ENCODE assay signal across 8 cellular contexts in genomic region chr3:113695818-113696645, GRCh38. TPM values are rescaled to one million over a fixed set of nuclear protein-coding genes. Genes with fewer than 3 reads are reported as not detected.
DNase-seq lines count a peak whose midpoint lies in the region; ATAC-seq, FAIRE-seq and TF ChIP-seq lines count a peak whose summit lies in the region.

TSS of gene USF3 (minus strand) at chr3:113696642. CDS start at chr3:113674878, 21,764 bp downstream.

- no TSS peak for BruUV-seq in HepG2 (replicated peaks; lab: Mats Ljungman, UMichigan)

- ATAC-seq in A549 (peak; percentile 84 to 85), GM18517 (IDR thresholded peaks at IDR 0.05; ENCODE audit: unreplicated experiment) (peak; percentile 38), HG02981 (IDR thresholded peaks at IDR 0.05; ENCODE audit: unreplicated experiment) (peak; percentile 54), HepG2 (peak; percentile 83)

- TF ChIP-seq CTCF in A549 (IDR thresholded peaks at IDR 0.05): no peak; the same call in 2 of the 3 replicates
- peak; percentile 44; the same call in 1 of the 2 replicates for TF ChIP-seq CTCF in HepG2 (CRISPR knock-in tag; IDR thresholded peaks at IDR 0.05)

- H4K20me1 ChIP-seq in HepG2 (ENCODE audit: insufficient read depth, low read length): no peaks in the 10 kb centered on the region

- no peaks in the 10 kb centered on the region for H3K9me3 ChIP-seq in A549
- no peaks in the 10 kb centered on the region for H3K9me3 ChIP-seq in HepG2 (ENCODE audit: low read length)

- 2% methylated on average over 17 of the region's 75 CpGs for WGBS in A549 (ENCODE audit: missing lambda C conversion rate)
- 4% methylated on average over 10 of the region's 75 CpGs for WGBS in HepG2 (ENCODE audit: low lambda C conversion rate)

- CTCF ChIA-PET in A549 (lab: Yijun Ruan, JAX): interaction anchor here (1.9 kb wide), 1 partner anchor 40 kb away, joined by 8 read pairs; no protein-coding TSS in a partner anchor
- CTCF ChIA-PET in HepG2 (lab: Yijun Ruan, JAX; ENCODE audit: low intra/inter-chr PET ratio, low total read pairs): no interaction called here

- POLR2A ChIA-PET in A549 (lab: Yijun Ruan, JAX) (interaction anchor here (0.6 to 1.9 kb wide), 4 partner anchors 16 to 159 kb away, joined by 4 to 8 read pairs (median 4); partner anchors contain the start of genes ATP6V1A and NAA50), HepG2 (lab: Yijun Ruan, JAX) (interaction anchor here (0.6 to 5.4 kb wide), 15 partner anchors 9 to 181 kb away, joined by 3 to 58 read pairs (median 4); partner anchors contain the start of genes ATP6V1A, NAA50 and SPICE1)

- FAIRE-seq in A549 (lab: Jason Lieb, UNC): no peak
- FAIRE-seq in HepG2 (lab: Jason Lieb, UNC): no peak

- no peaks in the 10 kb centered on the region for H3K36me3 ChIP-seq in HepG2 (replicated peaks in 1 of 2; ENCODE audit: control insufficient read depth in 1 of 2, insufficient read depth in 2 of 2, low read length in 2 of 2)

- H3K27ac ChIP-seq in A549 (peak within 1 kb of the TSS; percentile 95 to 99), cingulate gyrus (ENCODE audit: low read depth, low read length) (peak within 1 kb of the TSS; percentile 94), HepG2 (ENCODE audit: extremely low read length, insufficient read depth, low read length) (peak within 1 kb of the TSS; percentile 97)

- in situ Hi-C loops in HepG2 (cut with HindIII; ENCODE audit: extremely low pct_ligation_motif_present, low pct_unique_long_range_greater_than_20kb): no loop called here

- intact Hi-C loops in HepG2 (cut with micrococcal nuclease; ENCODE audit: unreplicated experiment): loop anchor here (1.0 to 5.0 kb wide), 3 partner anchors 33 to 64 kb away; partner anchors contain the start of genes ATP6V1A and NAA50

- TF ChIP-seq RAD21 in A549 (conservative IDR thresholded peaks at IDR 0.05 in 1 of 2, IDR thresholded peaks at IDR 0.05 in 1 of 2): no peak
- peak; percentile 45; the same call in 1 of the 2 replicates for TF ChIP-seq RAD21 in HepG2 (CRISPR knock-in tag; IDR thresholded peaks at IDR 0.05)

- H3K79me2 ChIP-seq in HepG2 (ENCODE audit: insufficient read depth, low read length): peaks cover 47% of the 10 kb centered on the region

- TF ChIP-seq EP300 in A549 (IDR thresholded peaks at IDR 0.05): no peak
- TF ChIP-seq EP300 in HepG2 (IDR thresholded peaks at IDR 0.05; ENCODE audit: low read depth in 2 of 2, low read length in 2 of 2): no peak
- TF ChIP-seq EP300 in HepG2 (CRISPR knock-in tag; IDR thresholded peaks at IDR 0.05; ENCODE audit: borderline replicate concordance): no peak

- H3K4me1 ChIP-seq in A549: peaks cover 19% of the 10 kb centered on the region; the same call in 2 of the 3 replicates
- peaks cover 54% of the 10 kb centered on the region for H3K4me1 ChIP-seq in HepG2 (ENCODE audit: insufficient read depth, low read length)

- DNase-seq in A549 (ENCODE audit: low read depth in 1 of 2, low spot score in 1 of 2) (peak; percentile 61 to 79), NCI-H2196 treated with DMSO at 0.1 percent for 48 hours (lab: John Stamatoyannopoulos, UW; ENCODE audit: unreplicated experiment) (peak; percentile 37), HepG2 (ENCODE audit: low spot score) (peak; percentile 45)
- peak; percentile 76 to 84 for DNase-seq in activated CD4-positive, alpha-beta T cell treated with anti-CD3 and anti-CD28 coated beads for 4 hours
- peak; percentile 78 for DNase-seq in stimulated activated CD4-positive, alpha-beta T cell treated with anti-CD3 and anti-CD28 coated beads, Interleukin-4, amount 100 ng/mL, for 24 hours

- TF ChIP-seq POLR2A in A549 (IDR thresholded peaks at IDR 0.05; ENCODE audit: low read length): peak; percentile 72
- peak; percentile 61 to 87 for TF ChIP-seq POLR2A in HepG2 (IDR thresholded peaks at IDR 0.05; ENCODE audit: insufficient read depth in 1 of 2, low read depth in 2 of 2, low read length in 2 of 2)

- no peaks in the 10 kb centered on the region; a peak in 1 of 5 replicates for H3K27me3 ChIP-seq in HepG2 (ENCODE audit: control insufficient read depth in 1 of 2, insufficient read depth in 2 of 2, low read length in 2 of 2)

- H2AFZ ChIP-seq in HepG2 (ENCODE audit: low read length): peak within 1 kb of the TSS; percentile 64

- H3K4me3 ChIP-seq in A549 (peak within 1 kb of the TSS; percentile 85), HepG2 (replicated peaks in 1 of 3; ENCODE audit: insufficient read depth in 1 of 3, low read depth in 2 of 3, low read length in 3 of 3) (peak within 1 kb of the TSS; percentile 85 to 99 (median 92))

- H3K9ac ChIP-seq in HepG2 (ENCODE audit: insufficient read depth, low read depth, low read length): peak within 1 kb of the TSS; percentile 88

- H3K4me2 ChIP-seq in A549: peak within 1 kb of the TSS; percentile 88
- peak within 1 kb of the TSS; percentile 90 for H3K4me2 ChIP-seq in HepG2 (ENCODE audit: low read depth, low read length)

TF ChIP-seq in A549, 52 proteins besides CTCF, POLR2A, EP300 and RAD21 (continues in another document):
- TF ChIP-seq PHF8 (IDR thresholded peaks at IDR 0.05; ENCODE audit: borderline replicate concordance, low read depth): 0 out of 2 replicates have a peak, but pooled peaks have one; percentile 53
- TF ChIP-seq BCL3 (IDR thresholded peaks at IDR 0.05): peak; percentile 38; the same call in 2 of the 3 replicates
- peak; percentile 22; the same call in 1 of the 2 replicates for TF ChIP-seq KDM5A (IDR thresholded peaks at IDR 0.05)
- peak in 1 of 2 experiments; percentile 72; a peak in 3 of 5 replicates for TF ChIP-seq JUN (IDR thresholded peaks at IDR 0.05)
- no peak for TF ChIP-seq MAFK (IDR thresholded peaks at IDR 0.05; ENCODE audit: partially characterized antibody)

TF ChIP-seq in HepG2, 621 proteins besides CTCF, POLR2A, EP300 and RAD21 (continues in another document):
- TF ChIP-seq TIGD3 (CRISPR knock-in tag; IDR thresholded peaks at IDR 0.05; ENCODE audit: borderline replicate concordance) (no peak), ZNF747 (CRISPR knock-in tag; IDR thresholded peaks at IDR 0.05; ENCODE audit: borderline replicate concordance) (no peak), PAF1 (CRISPR knock-in tag; IDR thresholded peaks at IDR 0.05) (no peak), FOXK2 (IDR thresholded peaks at IDR 0.05) (no peak), EHMT2 (IDR thresholded peaks at IDR 0.05; ENCODE audit: borderline replicate concordance, low read depth, low read length) (no peak), ZMAT5 (CRISPR knock-in tag; IDR thresholded peaks at IDR 0.05; ENCODE audit: borderline replicate concordance, low read depth) (no peak), IKZF4 (CRISPR knock-in tag; IDR thresholded peaks at IDR 0.05; ENCODE audit: borderline replicate concordance, low read depth, not compliant biosample characterization) (no peak)

RNA-seq across cellular contexts. Expression of gene USF3, which starts in this region (rescaled TPM):
- polyA plus RNA-seq in A549 (2011; rRNA removed) (11.3 and 11.5 TPM in 2 replicates), A549 (2017; fragmentation: RNase III; extraction: RNeasy Plus Mini Kit Qiagen cat#74134 plus additional on column Dnase treatment) (1.8 to 1.9 TPM (median 1.8 TPM) in 3 replicates), HepG2 (2011; rRNA removed) (10.9 and 15.2 TPM in 2 replicates)
- polyA plus RNA-seq in A549 (2012; cell fraction: cytosol; rRNA removed): 2.0 and 2.3 TPM in 2 replicates
- polyA plus RNA-seq in A549 (2012; cell fraction: nucleus; rRNA removed): 0.91 and 1.1 TPM in 2 replicates
- polyA minus RNA-seq in A549 (2011; rRNA and poly(A)+ RNA removed): 17.0 and 18.6 TPM in 2 replicates
- 6.3 and 13.3 TPM in 2 replicates for total RNA-seq in HepG2 (2016; rRNA removed; fragmentation: Illumina TruSeq; extraction: Trizol)
- total RNA-seq in HepG2 (2016; cell fraction: cytosol; rRNA removed; fragmentation: Illumina TruSeq; extraction: Trizol; ENCODE audit: low read depth): 0.81 and 1.1 TPM in 2 replicates
- 6.2 and 13.4 TPM in 2 replicates for total RNA-seq in HepG2 (2016; cell fraction: insoluble cytoplasmic fraction; rRNA removed; fragmentation: Illumina TruSeq; extraction: Trizol)
- 3.6 and 3.8 TPM in 2 replicates for total RNA-seq in HepG2 (2016; cell fraction: membrane; rRNA removed; fragmentation: Illumina TruSeq; extraction: Trizol)
- total RNA-seq in HepG2 (2016; cell fraction: nucleus; rRNA removed; fragmentation: Illumina TruSeq; extraction: Trizol): 8.1 and 8.9 TPM in 2 replicates
- polyA plus RNA-seq in HepG2 (2011; cell fraction: cytosol; rRNA removed): 7.1 and 10.4 TPM in 2 replicates
- polyA plus RNA-seq in HepG2 (2011; cell fraction: nucleus; rRNA removed): 6.2 and 6.7 TPM in 2 replicates
- 3.1 and 5.6 TPM in 2 replicates for polyA plus RNA-seq in HepG2 (2012)
- polyA plus RNA-seq in HepG2 (2016; cell fraction: cytosol; fragmentation: Illumina TruSeq; extraction: Trizol; ENCODE audit: low read depth): 0.45 and 0.46 TPM in 2 replicates
- polyA plus RNA-seq in HepG2 (2016; cell fraction: insoluble cytoplasmic fraction; fragmentation: Illumina TruSeq; extraction: Trizol; ENCODE audit: low read depth): 9.5 and 9.6 TPM in 2 replicates
- 1.2 and 1.5 TPM in 2 replicates for polyA plus RNA-seq in HepG2 (2016; cell fraction: membrane; fragmentation: Illumina TruSeq; extraction: Trizol; ENCODE audit: low read depth)
- polyA plus RNA-seq in HepG2 (2016; cell fraction: nucleus; fragmentation: Illumina TruSeq; extraction: Trizol; ENCODE audit: insufficient read depth, low read depth): 9.5 and 10.8 TPM in 2 replicates
- 15.9 and 26.7 TPM in 2 replicates for polyA minus RNA-seq in HepG2 (2011; rRNA and poly(A)+ RNA removed; ENCODE audit: low replicate concordance)
- 14.4 and 15.1 TPM in 2 replicates for polyA minus RNA-seq in HepG2 (2011; cell fraction: cytosol; rRNA and poly(A)+ RNA removed)
- 20.2 and 23.6 TPM in 2 replicates for polyA minus RNA-seq in HepG2 (2011; cell fraction: nucleus; rRNA and poly(A)+ RNA removed)

Comparison
In these comparisons a context has a peak if more than half of its experiments do, and no peak if none do; other contexts are left out.
1. Peak in every context shown above with its lines: DNase-seq, ATAC-seq, H3K4me3 ChIP-seq and H3K27ac ChIP-seq.